ENCODE assay signal across 9 cellular contexts in the genomic region with DNA sequence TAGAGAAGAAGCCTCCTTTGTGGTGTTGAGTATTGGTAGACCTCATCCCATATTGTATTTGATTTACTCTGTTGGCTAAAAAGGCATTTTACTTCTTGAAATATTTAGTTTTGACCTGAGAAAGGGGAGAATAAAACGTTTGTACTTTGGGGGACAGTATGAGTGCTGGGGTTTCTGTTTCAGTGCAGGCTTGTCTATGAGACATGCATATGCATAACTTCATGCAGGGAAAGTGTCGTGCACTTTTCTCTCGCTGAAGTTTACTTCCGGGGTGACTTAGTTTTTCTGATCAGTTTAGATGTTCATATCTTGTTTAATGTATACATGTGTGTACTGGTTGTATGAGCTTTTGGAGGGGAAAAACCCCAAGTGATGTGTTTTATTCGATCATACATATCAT. TPM values are rescaled to one million over a fixed set of nuclear protein-coding genes. Genes with fewer than 3 reads are reported as not detected.
DNase-seq lines count a peak whose midpoint lies in the region; ATAC-seq, FAIRE-seq and TF ChIP-seq lines count a peak whose summit lies in the region.
"Had no signal": no experiment of that assay in that cellular context is flagged by ENCODE, and none has a peak within 500 bp of the region (broad histone marks: within the 10 kb centered on the region; RNA-seq: fewer than 3 reads in every experiment).

No MANE protein-coding gene starts in this region.

- DNase-seq in SK-N-SH (no peak), small intestine (no peak), tibial artery (no peak), NCI-H2029 treated with DMSO at 0.1 percent for 48 hours (lab: John Stamatoyannopoulos, UW) (no peak), GM12892 (ENCODE audit: insufficient read length) (no peak)
- no peak for DNase-seq in activated T-helper 2 cell treated with anti-CD3 and anti-CD28 coated beads, Interferon-gamma antibody, Interleukin-2, Interleukin-4, amounts not matched to agents 10 μg/mL and 5 μg/mL and 100 μg/mL, durations not matched to agents 14 hours and 24 hours and 36 hours (ENCODE audit: low spot score)

- peaks cover 15% of the 10 kb centered on the region for H3K36me3 Mint-ChIP-seq in activated T-helper 2 cell treated with anti-CD3 and anti-CD28 coated beads, Interferon-gamma antibody, Interleukin-2, Interleukin-4, amounts not matched to agents 10 μg/mL and 5 μg/mL and 100 μg/mL, durations not matched to agents 14 hours and 24 hours and 36 hours (ENCODE audit: low read depth)

- no peaks in the 10 kb centered on the region for H3K36me3 ChIP-seq in SK-N-SH (replicated peaks in 1 of 2; ENCODE audit: control insufficient read depth in 1 of 2, insufficient read depth in 2 of 2, low read length in 1 of 2)
- no peaks in the 10 kb centered on the region for H3K36me3 ChIP-seq in small intestine (ENCODE audit: control insufficient read depth in 2 of 2, insufficient read depth in 2 of 2, low read length in 2 of 2)
- no peaks in the 10 kb centered on the region for H3K36me3 ChIP-seq in tibial artery

- peaks cover 27% of the 10 kb centered on the region for H3K79me2 ChIP-seq in SK-N-SH (ENCODE audit: insufficient read depth)

- H3K9me3 ChIP-seq in SK-N-SH (no peaks in the 10 kb centered on the region), small intestine (ENCODE audit: control insufficient read depth, low read depth) (no peaks in the 10 kb centered on the region), tibial artery (no peaks in the 10 kb centered on the region)

- peak overlapping the region; percentile 50; the same call in 1 of the 2 replicates for H3K4me2 ChIP-seq in SK-N-SH

- no peak for FAIRE-seq in small intestine (lab: Jason Lieb, UNC)
- FAIRE-seq in GM12892 (lab: Jason Lieb, UNC): no peak
- FAIRE-seq: A204.1 had no signal

- H3K9me3 Mint-ChIP-seq in activated T-helper 2 cell treated with anti-CD3 and anti-CD28 coated beads, Interferon-gamma antibody, Interleukin-2, Interleukin-4, amounts not matched to agents 10 μg/mL and 5 μg/mL and 100 μg/mL, durations not matched to agents 14 hours and 24 hours and 36 hours: no peaks in the 10 kb centered on the region

- TF ChIP-seq RAD21 in SK-N-SH (IDR thresholded peaks at IDR 0.05; ENCODE audit: low read length): no peak

- POLR2A ChIA-PET in SK-N-SH (lab: Yijun Ruan, JAX): no interaction called here

- TF ChIP-seq CTCF in SK-N-SH (IDR thresholded peaks at IDR 0.05): no peak
- no peak for TF ChIP-seq CTCF in tibial artery (IDR thresholded peaks at IDR 0.05)

- H3K27ac Mint-ChIP-seq in activated T-helper 2 cell treated with anti-CD3 and anti-CD28 coated beads, Interferon-gamma antibody, Interleukin-2, Interleukin-4, amounts not matched to agents 10 μg/mL and 5 μg/mL and 100 μg/mL, durations not matched to agents 14 hours and 24 hours and 36 hours: peak overlapping the region; percentile 99

- no peaks in the 10 kb centered on the region for H3K27me3 Mint-ChIP-seq in activated T-helper 2 cell treated with anti-CD3 and anti-CD28 coated beads, Interferon-gamma antibody, Interleukin-2, Interleukin-4, amounts not matched to agents 10 μg/mL and 5 μg/mL and 100 μg/mL, durations not matched to agents 14 hours and 24 hours and 36 hours (ENCODE audit: low read depth)

- CTCF ChIA-PET in SK-N-SH (lab: Yijun Ruan, JAX): no interaction called here

- ATAC-seq in SK-N-SH treated with all-trans-retinoic acid at 6 μM for 48 hours (no peak), HG02970 (IDR thresholded peaks at IDR 0.05; ENCODE audit: low FRiP score, unreplicated experiment) (peak; percentile 18)

- 57% methylated on average over 5 of the region's 5 CpGs for WGBS in SK-N-SH (ENCODE audit: low lambda C conversion rate)
- WGBS in small intestine, 3 donors: 53 to 64% (median 56%) methylated on average over 5 of the region's 5 CpGs

- peak overlapping the region; percentile 93 for H3K4me3 Mint-ChIP-seq in activated T-helper 2 cell treated with anti-CD3 and anti-CD28 coated beads, Interferon-gamma antibody, Interleukin-2, Interleukin-4, amounts not matched to agents 10 μg/mL and 5 μg/mL and 100 μg/mL, durations not matched to agents 14 hours and 24 hours and 36 hours (ENCODE audit: low read depth)

- H3K27ac ChIP-seq in SK-N-SH (ENCODE audit: low read depth in 2 of 2, low read length in 1 of 2) (peak overlapping the region; percentile 23 to 32; a peak in 2 of 4 replicates), small intestine (ENCODE audit: low read depth in 1 of 2, low read length in 1 of 2) (peak overlapping the region; percentile 48 to 94), tibial artery (no peak overlapping the region)

- H3K4me1 ChIP-seq in SK-N-SH (ENCODE audit: control insufficient read depth in 1 of 2, insufficient read depth in 2 of 2, low read depth in 1 of 2, low read length in 1 of 2) (peaks cover 3 to 32% of the 10 kb centered on the region in 2 experiments; a peak in 3 of 4 replicates), small intestine (ENCODE audit: control insufficient read depth in 2 of 2, insufficient read depth in 1 of 2, low read depth in 1 of 2, low read length in 1 of 2) (peaks cover 0 to 14% of the 10 kb centered on the region in 2 donors), tibial artery (peaks cover 4 to 94% (median 44%) of the 10 kb centered on the region in 4 donors)

- H3K4me1 Mint-ChIP-seq in activated T-helper 2 cell treated with anti-CD3 and anti-CD28 coated beads, Interferon-gamma antibody, Interleukin-2, Interleukin-4, amounts not matched to agents 10 μg/mL and 5 μg/mL and 100 μg/mL, durations not matched to agents 14 hours and 24 hours and 36 hours (ENCODE audit: low read depth): peaks cover 65% of the 10 kb centered on the region

- no peak overlapping the region for H3K9ac ChIP-seq in SK-N-SH

- H3K9me2 ChIP-seq in SK-N-SH: no peaks in the 10 kb centered on the region

- TF ChIP-seq EP300 in SK-N-SH (IDR thresholded peaks at IDR 0.05; ENCODE audit: borderline replicate concordance in 1 of 2, low read depth in 1 of 2, low read length in 1 of 2): no peak

- no peaks in the 10 kb centered on the region for H4K20me1 ChIP-seq in SK-N-SH (ENCODE audit: insufficient read depth)

- intact Hi-C loops in activated T-helper 2 cell treated with anti-CD3 and anti-CD28 coated beads, Interferon-gamma antibody, Interleukin-2, Interleukin-4, amounts not matched to agents 10 μg/mL and 5 μg/mL and 100 μg/mL, durations not matched to agents 14 hours and 24 hours and 36 hours (cut with micrococcal nuclease): loop anchor here (1.0 to 5.0 kb wide), 6 partner anchors 10 to 247 kb away; a partner anchor contains a TSS
- intact Hi-C loops in tibial artery (cut with DNase I; ENCODE audit: low total_unique reads): no loop called here

- peaks cover 11% of the 10 kb centered on the region for H3F3A ChIP-seq in SK-N-SH (replicated peaks; ENCODE audit: insufficient read depth)

- H3K27me3 ChIP-seq in SK-N-SH (ENCODE audit: insufficient read depth): no peaks in the 10 kb centered on the region
- H3K27me3 ChIP-seq in small intestine (ENCODE audit: control insufficient read depth in 2 of 2, insufficient read depth in 2 of 2, low read length in 2 of 2): no peaks in the 10 kb centered on the region
- H3K27me3 ChIP-seq in tibial artery: no peaks in the 10 kb centered on the region

- H2AFZ ChIP-seq in SK-N-SH (ENCODE audit: low read depth): 0 out of 2 replicates have a peak overlapping the region, but pooled peaks have one; percentile 46

- no peak overlapping the region for H3K4me3 ChIP-seq in SK-N-SH (ENCODE audit: low read depth in 2 of 2, low read length in 1 of 2)
- peak overlapping the region; percentile 32 to 44 for H3K4me3 ChIP-seq in small intestine (ENCODE audit: low read depth in 1 of 2, low read length in 2 of 2)
- H3K4me3 ChIP-seq in tibial artery: no peak overlapping the region

- TF ChIP-seq POLR2A in GM12892 (IDR thresholded peaks at IDR 0.05; ENCODE audit: low read depth, low read length): no peak

TF ChIP-seq in SK-N-SH, 30 proteins besides CTCF, POLR2A, EP300 and RAD21 (continues in another document):
- TF ChIP-seq, protein P1, sequence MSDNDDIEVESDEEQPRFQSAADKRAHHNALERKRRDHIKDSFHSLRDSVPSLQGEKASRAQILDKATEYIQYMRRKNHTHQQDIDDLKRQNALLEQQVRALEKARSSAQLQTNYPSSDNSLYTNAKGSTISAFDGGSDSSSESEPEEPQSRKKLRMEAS (IDR thresholded peaks at IDR 0.05; ENCODE audit: low read depth): no peak
- TF ChIP-seq SIN3A (IDR thresholded peaks at IDR 0.05; ENCODE audit: borderline replicate concordance, low read depth, low read length) (no peak), FOSL2 (IDR thresholded peaks at IDR 0.05; ENCODE audit: borderline replicate concordance, low read depth) (no peak)
- TF ChIP-seq, protein P2, sequence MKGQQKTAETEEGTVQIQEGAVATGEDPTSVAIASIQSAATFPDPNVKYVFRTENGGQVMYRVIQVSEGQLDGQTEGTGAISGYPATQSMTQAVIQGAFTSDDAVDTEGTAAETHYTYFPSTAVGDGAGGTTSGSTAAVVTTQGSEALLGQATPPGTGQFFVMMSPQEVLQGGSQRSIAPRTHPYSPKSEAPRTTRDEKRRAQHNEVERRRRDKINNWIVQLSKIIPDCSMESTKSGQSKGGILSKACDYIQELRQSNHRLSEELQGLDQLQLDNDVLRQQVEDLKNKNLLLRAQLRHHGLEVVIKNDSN (IDR thresholded peaks at IDR 0.05; ENCODE audit: borderline replicate concordance, low read depth): no peak

TF ChIP-seq in SK-N-SH treated with all-trans-retinoic acid at 6 μM for 48 hours, 23 proteins besides CTCF, POLR2A, EP300 and RAD21 (continues in another document):
- TF ChIP-seq ZNF565 (CRISPR knock-in tag; conservative IDR thresholded peaks at IDR 0.05; ENCODE audit: low read depth) (no peak), CSDC2 (CRISPR knock-in tag; IDR thresholded peaks at IDR 0.05) (no peak), BACH2 (CRISPR knock-in tag; IDR thresholded peaks at IDR 0.05; ENCODE audit: borderline replicate concordance) (no peak), TCF4 (CRISPR knock-in tag; IDR thresholded peaks at IDR 0.05; ENCODE audit: borderline replicate concordance) (no peak)

RNA-seq across cellular contexts. Expression of a gene that starts 59.5 kb away (rescaled TPM):
- polyA plus RNA-seq in SK-N-SH (2012; rRNA removed) (6.8 and 8.7 TPM in 2 replicates), small intestine (10 to 100 TPM in 2 of 3 donors, 1 to 10 TPM in 1; 10.0 to 25.7 (median 10.7) TPM)
- 10.1 and 10.3 TPM in 2 replicates for polyA plus RNA-seq in SK-N-SH (2012; cell fraction: cytosol; rRNA removed)
- 9.0 and 18.6 TPM in 2 replicates for polyA plus RNA-seq in SK-N-SH (2012; cell fraction: nucleus; rRNA removed)
- 48.6 and 54.6 TPM in 2 replicates for total RNA-seq in activated T-helper 2 cell treated with anti-CD3 and anti-CD28 coated beads, Interferon-gamma antibody, Interleukin-2, Interleukin-4, amounts not matched to agents 10 μg/mL and 5 μg/mL and 100 μg/mL, durations not matched to agents 14 hours and 24 hours and 36 hours
- polyA plus RNA-seq in GM12892 (2012; ENCODE audit: missing spikeins): 13.3 TPM

Comparison
In these comparisons a context has a peak if more than half of its experiments do, and no peak if none do; other contexts are left out.
1. H3K27ac ChIP-seq: peak in SK-N-SH (2 of 2) and small intestine (2 of 2); none in tibial artery (0 of 2).
2. H3K4me3 ChIP-seq: peak in small intestine (2 of 2); none in SK-N-SH (0 of 2) and tibial artery (0 of 2).